In genomic region chr9:77839459-77840140, GRCh38 we compare ENCODE assay signal across 13 cellular contexts.
A peak's percentile ranks its signal among the peaks of the same experiment; 100 is the strongest.
DNase-seq lines count a peak whose midpoint lies in the region; ATAC-seq, FAIRE-seq and TF ChIP-seq lines count a peak whose summit lies in the region.
"Had no signal": no experiment of that assay in that cellular context is flagged by ENCODE, and none has a peak within 500 bp of the region (broad histone marks: within the 10 kb centered on the region; RNA-seq: fewer than 3 reads in every experiment).

No MANE protein-coding gene starts in this region.

- DNase-seq in A549 (ENCODE audit: low read depth in 1 of 2, low spot score in 1 of 2) (peak in 1 of 2 experiments; percentile 77), MG63 (peak; percentile 18), colonic mucosa (no peak), mesothelial cell of epicardium (ENCODE audit: low spot score in 2 of 2, unreplicated experiment in 2 of 2) (no peak), frontal cortex (ENCODE audit: low spot score in 2 of 2) (no peak)
- no peak for DNase-seq in activated effector memory CD4-positive, alpha-beta T cell treated with Interleukin-2 at 50 U/mL for 16 hours
- DNase-seq in CD8-positive, alpha-beta memory T cell = no peak
- DNase-seq: central memory CD4-positive, alpha-beta T cell; KG1; right lobe of liver had no signal

- no peaks in the 10 kb centered on the region for H3K27me3 ChIP-seq in MG63
- no peaks in the 10 kb centered on the region for H3K27me3 ChIP-seq in colonic mucosa
- no peaks in the 10 kb centered on the region for H3K27me3 ChIP-seq in CD8-positive, alpha-beta memory T cell (ENCODE audit: insufficient read depth, low read length, poor library complexity, severe bottlenecking)
- H3K27me3 ChIP-seq: right lobe of liver had no signal

- intact Hi-C loops in colonic mucosa (cut with DNase I) = loop anchor here (10.0 kb wide), 1 partner anchor 195 kb away; the partner anchor contains the start of gene GNAQ

- no peaks in the 10 kb centered on the region for H3K36me3 ChIP-seq in MG63
- no peaks in the 10 kb centered on the region for H3K36me3 ChIP-seq in colonic mucosa
- H3K36me3 ChIP-seq in CD8-positive, alpha-beta memory T cell (ENCODE audit: insufficient read depth, low read length) = no peaks in the 10 kb centered on the region
- H3K36me3 ChIP-seq: right lobe of liver had no signal

- no peaks in the 10 kb centered on the region for H3K27me3 Mint-ChIP-seq in mesothelial cell of epicardium (ENCODE audit: low read depth)
- no peaks in the 10 kb centered on the region for H3K27me3 Mint-ChIP-seq in CD8-positive, alpha-beta memory T cell

- no peak for TF ChIP-seq POLR2A in A549 (IDR thresholded peaks at IDR 0.05; ENCODE audit: low read length)

- H3K4me1 Mint-ChIP-seq in mesothelial cell of epicardium = peaks cover 21% of the 10 kb centered on the region
- H3K4me1 Mint-ChIP-seq in CD8-positive, alpha-beta memory T cell = peaks cover 0 to 5% (median 0%) of the 10 kb centered on the region in 3 donors

- FAIRE-seq in A549 (lab: Jason Lieb, UNC) = peak; percentile 54
- FAIRE-seq in frontal cortex (lab: Jason Lieb, UNC) = no peak
- FAIRE-seq: H1 had no signal

- TF ChIP-seq RAD21 in A549 (conservative IDR thresholded peaks at IDR 0.05 in 1 of 2, IDR thresholded peaks at IDR 0.05 in 1 of 2) = peak in 1 of 2 experiments; percentile 29; a peak in 1 of 5 replicates

- CTCF ChIA-PET in A549 (lab: Yijun Ruan, JAX) = interaction anchor here (1.5 to 3.5 kb wide), 3 partner anchors 15 to 200 kb away, joined by 3 to 11 read pairs (median 10); no protein-coding TSS in a partner anchor
- CTCF ChIA-PET in CD8-positive, alpha-beta memory T cell (lab: Charles Lee) = interaction anchor here (0.9 to 1.5 kb wide), 2 partner anchors 17 to 196 kb away, joined by 3 to 4 read pairs; no protein-coding TSS in a partner anchor

- H3K9ac ChIP-seq in colonic mucosa (ENCODE audit: low read depth in 2 of 2, low read length in 2 of 2) = no peak overlapping the region

- ATAC-seq in A549 (peak; percentile 79 to 84), GM18520 (IDR thresholded peaks at IDR 0.05; ENCODE audit: unreplicated experiment) (no peak)
- ATAC-seq: Panc1 had no signal

- H3K4me2 ChIP-seq in A549 = peak overlapping the region; percentile 68

- H3K4me3 ChIP-seq in A549 (no peak overlapping the region), MG63 (no peak overlapping the region), colonic mucosa (no peak overlapping the region)
- H3K4me3 ChIP-seq in CD8-positive, alpha-beta memory T cell (ENCODE audit: low read length) = no peak overlapping the region
- H3K4me3 ChIP-seq: right lobe of liver had no signal

- H3K27ac ChIP-seq in A549 (peak overlapping the region; percentile 83 to 85), colonic mucosa (peak overlapping the region; percentile 29)
- H3K27ac ChIP-seq in CD8-positive, alpha-beta memory T cell (ENCODE audit: low read depth, low read length) = no peak overlapping the region
- H3K27ac ChIP-seq: right lobe of liver had no signal

- peaks cover 56% of the 10 kb centered on the region for H3K4me1 ChIP-seq in A549
- peaks cover 14% of the 10 kb centered on the region for H3K4me1 ChIP-seq in colonic mucosa
- H3K4me1 ChIP-seq in CD8-positive, alpha-beta memory T cell (ENCODE audit: insufficient read depth, low read length) = no peaks in the 10 kb centered on the region

- H3K36me3 Mint-ChIP-seq in mesothelial cell of epicardium = no peaks in the 10 kb centered on the region
- H3K36me3 Mint-ChIP-seq in CD8-positive, alpha-beta memory T cell = peaks cover 0 to 1% (median 0%) of the 10 kb centered on the region in 3 donors

- no peaks in the 10 kb centered on the region for H3K9me3 ChIP-seq in A549
- H3K9me3 ChIP-seq in MG63 = no peaks in the 10 kb centered on the region
- no peaks in the 10 kb centered on the region for H3K9me3 ChIP-seq in colonic mucosa
- no peaks in the 10 kb centered on the region for H3K9me3 ChIP-seq in CD8-positive, alpha-beta memory T cell (ENCODE audit: low read length)
- H3K9me3 ChIP-seq: right lobe of liver had no signal

- TF ChIP-seq CTCF in A549 (IDR thresholded peaks at IDR 0.05) = no peak
- no peak for TF ChIP-seq CTCF in colonic mucosa (IDR thresholded peaks at IDR 0.05)
- TF ChIP-seq CTCF in mesothelial cell of epicardium (IDR thresholded peaks at IDR 0.05; ENCODE audit: unreplicated experiment) = no peak

- H3K9me3 Mint-ChIP-seq in mesothelial cell of epicardium = no peaks in the 10 kb centered on the region
- H3K9me3 Mint-ChIP-seq in CD8-positive, alpha-beta memory T cell = no peaks in the 10 kb centered on the region

- 14% methylated on average over 6 of the region's 6 CpGs for WGBS in A549 (ENCODE audit: missing lambda C conversion rate)

- POLR2A ChIA-PET in A549 (lab: Yijun Ruan, JAX) = interaction anchor here (1.7 kb wide), 1 partner anchor 192 kb away, joined by 6 read pairs; the partner anchor contains the start of gene GNAQ
- POLR2A ChIA-PET in CD8-positive, alpha-beta memory T cell (lab: Charles Lee) = no interaction called here

- H3K27ac Mint-ChIP-seq in mesothelial cell of epicardium = peak overlapping the region; percentile 18
- no peak overlapping the region for H3K27ac Mint-ChIP-seq in CD8-positive, alpha-beta memory T cell

- peak in 1 of 2 experiments; percentile 62; a peak in 3 of 5 replicates for TF ChIP-seq EP300 in A549 (IDR thresholded peaks at IDR 0.05)

- H3K4me3 Mint-ChIP-seq in mesothelial cell of epicardium = no peak overlapping the region
- no peak overlapping the region for H3K4me3 Mint-ChIP-seq in CD8-positive, alpha-beta memory T cell

TF ChIP-seq in A549, 52 proteins besides CTCF, POLR2A, EP300 and RAD21:
- TF ChIP-seq JUNB (IDR thresholded peaks at IDR 0.05) (peak; percentile 77), ESRRA (IDR thresholded peaks at IDR 0.05; ENCODE audit: borderline replicate concordance, low read length) (0 out of 2 replicates have a peak, but pooled peaks have one; percentile 78), CEBPB (IDR thresholded peaks at IDR 0.05) (peak; percentile 71 to 73; a peak in 3 of 4 replicates), MAX (IDR thresholded peaks at IDR 0.05) (peak; percentile 39), ZFP36 (IDR thresholded peaks at IDR 0.05; ENCODE audit: borderline replicate concordance, partially characterized antibody) (no peak), FOSL2 (IDR thresholded peaks at IDR 0.05) (peak; percentile 55), FOSL2 (CRISPR knock-in tag; IDR thresholded peaks at IDR 0.05) (peak; percentile 83), USF2 (IDR thresholded peaks at IDR 0.05) (no peak), JUN (IDR thresholded peaks at IDR 0.05) (peak; percentile 64 to 88; a peak in 3 of 5 replicates)
